In the genomic region with DNA sequence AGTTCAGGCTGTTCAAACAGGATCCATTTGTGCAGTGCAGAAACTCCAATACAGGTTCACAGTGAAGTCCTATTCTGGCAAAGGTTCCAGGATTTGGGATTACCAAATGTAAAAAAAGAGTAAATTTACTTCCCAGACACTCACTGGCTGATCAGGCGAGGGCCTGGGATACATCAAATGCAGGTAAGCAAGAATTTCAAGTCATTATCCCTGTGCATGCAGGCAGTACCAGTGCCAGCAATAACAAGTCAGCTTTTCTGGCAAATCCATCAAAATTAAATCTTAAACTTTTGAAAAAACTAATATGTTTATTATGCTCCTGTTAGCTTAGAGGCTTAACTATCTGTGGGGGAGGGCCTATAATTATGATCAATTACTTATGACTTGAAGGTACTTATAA, we compare ENCODE assay signal across 10 cellular contexts. TPM values are rescaled to one million over a fixed set of nuclear protein-coding genes. Genes with fewer than 3 reads are reported as not detected.
DNase-seq lines count a peak whose midpoint lies in the region; ATAC-seq and TF ChIP-seq lines count a peak whose summit lies in the region.
"Had no signal": no experiment of that assay in that cellular context is flagged by ENCODE, and none has a peak within 500 bp of the region (broad histone marks: within the 10 kb centered on the region; RNA-seq: fewer than 3 reads in every experiment).

No MANE protein-coding gene starts in this region.

- DNase-seq in Caco-2 = no peak
- no peak for DNase-seq in activated naive CD4-positive, alpha-beta T cell treated with anti-CD3 and anti-CD28 coated beads, Interleukin-2, amount 50 U/mL, for 72 hours (ENCODE audit: low spot score in 2 of 2)
- no peak for DNase-seq in nephron progenitor cell
- no peak for DNase-seq in GM10248 (ENCODE audit: extremely low spot score)
- DNase-seq in D341Med (ENCODE audit: low spot score) = no peak
- DNase-seq: colonic mucosa, NCI-H1436, T1000 had no signal

- intact Hi-C loops in Caco-2 (cut with micrococcal nuclease; ENCODE audit: unreplicated experiment) = no loop called here

- ATAC-seq in activated naive CD4-positive, alpha-beta T cell treated with anti-CD3 and anti-CD28 coated beads, Interleukin-2, amount 50 U/mL, for 72 hours = no peak
- ATAC-seq in HG03521 (IDR thresholded peaks at IDR 0.05; ENCODE audit: unreplicated experiment) = no peak

- H3K36me3 Mint-ChIP-seq in Caco-2 (ENCODE audit: insufficient read depth, unreplicated experiment) (peaks cover 80% of the 10 kb centered on the region), nephron progenitor cell (ENCODE audit: low read depth) (peaks cover 5% of the 10 kb centered on the region)
- H3K36me3 Mint-ChIP-seq in activated naive CD4-positive, alpha-beta T cell treated with anti-CD3 and anti-CD28 coated beads, Interleukin-2, amount 50 U/mL, for 72 hours = peaks cover 45 to 58% of the 10 kb centered on the region in 2 donors

- H3K36me3 ChIP-seq in Caco-2 (ENCODE audit: control insufficient read depth, insufficient read depth, low read length) (no peaks in the 10 kb centered on the region), HUES6 (ENCODE audit: control insufficient read depth, insufficient read depth, low read length) (peaks cover 5% of the 10 kb centered on the region; the same call in 1 of the 2 replicates)
- H3K36me3 ChIP-seq: colonic mucosa had no signal

- CTCF ChIA-PET in Caco-2 (lab: Charles Lee) = interaction anchor here (1.0 kb wide), 1 partner anchor 135 kb away, joined by 3 read pairs; no protein-coding TSS in a partner anchor
- CTCF ChIA-PET in GM10248 (lab: Yijun Ruan, JAX) = interaction anchor here (1.4 to 2.0 kb wide), 4 partner anchors 10 to 97 kb away, joined by 3 to 8 read pairs (median 4); no protein-coding TSS in a partner anchor

- H3K4me3 Mint-ChIP-seq in Caco-2 (ENCODE audit: unreplicated experiment) (peak overlapping the region; percentile 86), nephron progenitor cell (peak overlapping the region; percentile 30)

- H3K27ac Mint-ChIP-seq in Caco-2 (ENCODE audit: unreplicated experiment) (peak overlapping the region; percentile 77), nephron progenitor cell (no peak overlapping the region)
- peak overlapping the region; percentile 12 to 98 for H3K27ac Mint-ChIP-seq in activated naive CD4-positive, alpha-beta T cell treated with anti-CD3 and anti-CD28 coated beads, Interleukin-2, amount 50 U/mL, for 72 hours

- H3K4me1 Mint-ChIP-seq in Caco-2 (ENCODE audit: low read depth, unreplicated experiment) (peaks cover 40% of the 10 kb centered on the region), nephron progenitor cell (peaks cover 42% of the 10 kb centered on the region)

- H3K27me3 Mint-ChIP-seq in Caco-2 (ENCODE audit: insufficient read depth, unreplicated experiment) (no peaks in the 10 kb centered on the region), nephron progenitor cell (ENCODE audit: low read depth, poor library complexity) (no peaks in the 10 kb centered on the region)

- H3K9me3 Mint-ChIP-seq in Caco-2 (ENCODE audit: unreplicated experiment) (no peaks in the 10 kb centered on the region), nephron progenitor cell (no peaks in the 10 kb centered on the region)
- H3K9me3 Mint-ChIP-seq in activated naive CD4-positive, alpha-beta T cell treated with anti-CD3 and anti-CD28 coated beads, Interleukin-2, amount 50 U/mL, for 72 hours = no peaks in the 10 kb centered on the region

- no peak overlapping the region for H3K27ac ChIP-seq in HUES6 (ENCODE audit: low read depth, low read length)

- no peak overlapping the region for H3K9ac ChIP-seq in HUES6 (ENCODE audit: low read length)

- H3K27me3 ChIP-seq in Caco-2 (replicated peaks; ENCODE audit: control insufficient read depth, insufficient read depth, low read length) = no peaks in the 10 kb centered on the region
- no peaks in the 10 kb centered on the region for H3K27me3 ChIP-seq in HUES6 (ENCODE audit: control insufficient read depth, insufficient read depth, low read length)
- H3K27me3 ChIP-seq: colonic mucosa had no signal

- TF ChIP-seq CTCF in Caco-2 (IDR thresholded peaks at IDR 0.05; ENCODE audit: insufficient read depth in 1 of 2, low read depth in 1 of 2, low read length in 1 of 2, severe bottlenecking in 1 of 2, unreplicated experiment in 1 of 2) (no peak), nephron progenitor cell (IDR thresholded peaks at IDR 0.05) (no peak), GM10248 (IDR thresholded peaks at IDR 0.05; ENCODE audit: control extremely low read depth, extremely low read depth, low read depth, missing control alignments) (no peak)

- H3K9me3 ChIP-seq in Caco-2 = no peaks in the 10 kb centered on the region
- no peaks in the 10 kb centered on the region for H3K9me3 ChIP-seq in HUES6 (ENCODE audit: control insufficient read depth, insufficient read depth, low read depth, low read length)
- H3K9me3 ChIP-seq: colonic mucosa had no signal

- BruUV-seq in Caco-2 (replicated peaks; lab: Mats Ljungman, UMichigan) = no TSS peak

- POLR2A ChIA-PET in Caco-2 (lab: Charles Lee) (no interaction called here), GM10248 (lab: Yijun Ruan, JAX) (no interaction called here)

- H3K4me3 ChIP-seq in Caco-2 (ENCODE audit: low read depth, low read length) = no peak overlapping the region
- H3K4me3 ChIP-seq in HUES6 (ENCODE audit: low read depth, low read length) = 0 out of 2 replicates have a peak overlapping the region, but pooled peaks have one; percentile 90
- H3K4me3 ChIP-seq: colonic mucosa had no signal

- H3K4me1 ChIP-seq in Caco-2 = peaks cover 24% of the 10 kb centered on the region
- peaks cover 51% of the 10 kb centered on the region for H3K4me1 ChIP-seq in HUES6 (ENCODE audit: control insufficient read depth, insufficient read depth, low read length)
- H3K4me1 ChIP-seq: colonic mucosa had no signal

RNA-seq across cellular contexts. Expression of a gene that starts 6.3 kb away (rescaled TPM):
- 165 and 175 TPM in 2 replicates for total RNA-seq in Caco-2 (2022)
- 100 to 1,000 TPM in 1 of 2 donors, 10 to 100 TPM in 1; 91.6 to 153 TPM for total RNA-seq in activated naive CD4-positive, alpha-beta T cell treated with anti-CD3 and anti-CD28 coated beads, Interleukin-2, amount 50 U/mL, for 72 hours
